1 cellular context compared by ENCODE assay signal in the genomic region with DNA sequence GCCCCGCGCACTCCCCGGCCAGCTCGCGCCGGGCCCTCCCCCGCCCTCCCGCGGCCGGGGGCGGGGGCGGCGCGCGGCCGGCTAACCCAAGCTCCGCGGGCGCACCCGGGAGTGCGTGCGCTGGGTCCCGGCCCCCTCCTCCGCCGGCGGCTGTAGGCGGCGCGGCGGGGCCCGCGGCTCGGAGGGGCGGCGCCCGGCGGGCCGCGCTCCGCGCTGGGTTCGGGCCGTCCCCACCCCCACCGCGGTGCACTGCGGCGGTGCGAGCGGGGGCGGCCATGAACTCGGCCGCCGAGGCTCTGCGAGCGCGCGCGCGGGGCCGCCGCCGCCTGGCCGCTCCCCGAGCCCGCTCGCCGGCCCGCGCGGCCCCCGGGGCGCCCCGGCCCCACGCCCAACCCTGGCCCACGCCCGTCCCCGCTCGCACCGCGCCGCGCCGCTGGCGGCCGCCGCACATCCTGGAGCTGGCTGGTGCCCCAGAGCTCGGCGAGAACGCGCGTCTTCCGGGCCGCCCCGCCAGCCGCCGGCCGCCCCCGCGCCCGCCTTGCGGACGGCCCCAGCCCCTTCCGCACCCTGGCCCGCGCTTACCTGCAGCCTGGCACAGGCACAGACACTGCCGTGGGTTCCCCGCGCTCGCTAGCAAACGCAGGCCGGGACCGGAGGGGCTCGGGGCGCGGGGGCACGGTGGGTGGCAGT.
TF ChIP-seq lines count a peak whose summit lies in the region.

A gene with protein sequence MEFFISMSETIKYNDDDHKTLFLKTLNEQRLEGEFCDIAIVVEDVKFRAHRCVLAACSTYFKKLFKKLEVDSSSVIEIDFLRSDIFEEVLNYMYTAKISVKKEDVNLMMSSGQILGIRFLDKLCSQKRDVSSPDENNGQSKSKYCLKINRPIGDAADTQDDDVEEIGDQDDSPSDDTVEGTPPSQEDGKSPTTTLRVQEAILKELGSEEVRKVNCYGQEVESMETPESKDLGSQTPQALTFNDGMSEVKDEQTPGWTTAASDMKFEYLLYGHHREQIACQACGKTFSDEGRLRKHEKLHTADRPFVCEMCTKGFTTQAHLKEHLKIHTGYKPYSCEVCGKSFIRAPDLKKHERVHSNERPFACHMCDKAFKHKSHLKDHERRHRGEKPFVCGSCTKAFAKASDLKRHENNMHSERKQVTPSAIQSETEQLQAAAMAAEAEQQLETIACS (minus strand): TSS at position 496 of the 690 bp plus-strand sequence. CDS start 2,480 bp downstream, outside the sequence.

TF ChIP-seq in GM23338, 12 proteins besides CTCF, POLR2A, EP300 and RAD21 (continued from another document):
- TF ChIP-seq, protein P1, sequence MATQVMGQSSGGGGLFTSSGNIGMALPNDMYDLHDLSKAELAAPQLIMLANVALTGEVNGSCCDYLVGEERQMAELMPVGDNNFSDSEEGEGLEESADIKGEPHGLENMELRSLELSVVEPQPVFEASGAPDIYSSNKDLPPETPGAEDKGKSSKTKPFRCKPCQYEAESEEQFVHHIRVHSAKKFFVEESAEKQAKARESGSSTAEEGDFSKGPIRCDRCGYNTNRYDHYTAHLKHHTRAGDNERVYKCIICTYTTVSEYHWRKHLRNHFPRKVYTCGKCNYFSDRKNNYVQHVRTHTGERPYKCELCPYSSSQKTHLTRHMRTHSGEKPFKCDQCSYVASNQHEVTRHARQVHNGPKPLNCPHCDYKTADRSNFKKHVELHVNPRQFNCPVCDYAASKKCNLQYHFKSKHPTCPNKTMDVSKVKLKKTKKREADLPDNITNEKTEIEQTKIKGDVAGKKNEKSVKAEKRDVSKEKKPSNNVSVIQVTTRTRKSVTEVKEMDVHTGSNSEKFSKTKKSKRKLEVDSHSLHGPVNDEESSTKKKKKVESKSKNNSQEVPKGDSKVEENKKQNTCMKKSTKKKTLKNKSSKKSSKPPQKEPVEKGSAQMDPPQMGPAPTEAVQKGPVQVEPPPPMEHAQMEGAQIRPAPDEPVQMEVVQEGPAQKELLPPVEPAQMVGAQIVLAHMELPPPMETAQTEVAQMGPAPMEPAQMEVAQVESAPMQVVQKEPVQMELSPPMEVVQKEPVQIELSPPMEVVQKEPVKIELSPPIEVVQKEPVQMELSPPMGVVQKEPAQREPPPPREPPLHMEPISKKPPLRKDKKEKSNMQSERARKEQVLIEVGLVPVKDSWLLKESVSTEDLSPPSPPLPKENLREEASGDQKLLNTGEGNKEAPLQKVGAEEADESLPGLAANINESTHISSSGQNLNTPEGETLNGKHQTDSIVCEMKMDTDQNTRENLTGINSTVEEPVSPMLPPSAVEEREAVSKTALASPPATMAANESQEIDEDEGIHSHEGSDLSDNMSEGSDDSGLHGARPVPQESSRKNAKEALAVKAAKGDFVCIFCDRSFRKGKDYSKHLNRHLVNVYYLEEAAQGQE (IDR thresholded peaks at IDR 0.05; ENCODE audit: unreplicated experiment) = no peak
- TF ChIP-seq NANOG (IDR thresholded peaks at IDR 0.05; ENCODE audit: borderline replicate concordance) (no peak), EZH2phosphoT487 (IDR thresholded peaks at IDR 0.05; ENCODE audit: unreplicated experiment) (no peak), ZNF114 (CRISPR knock-in tag; IDR thresholded peaks at IDR 0.05) (no peak), JUNB (IDR thresholded peaks at IDR 0.05; ENCODE audit: unreplicated experiment) (no peak), ZNF331 (CRISPR knock-in tag; IDR thresholded peaks at IDR 0.05; ENCODE audit: low read depth) (no peak), EZH2 (IDR thresholded peaks at IDR 0.05; ENCODE audit: low read depth, unreplicated experiment) (no peak)
- TF ChIP-seq, protein P2, sequence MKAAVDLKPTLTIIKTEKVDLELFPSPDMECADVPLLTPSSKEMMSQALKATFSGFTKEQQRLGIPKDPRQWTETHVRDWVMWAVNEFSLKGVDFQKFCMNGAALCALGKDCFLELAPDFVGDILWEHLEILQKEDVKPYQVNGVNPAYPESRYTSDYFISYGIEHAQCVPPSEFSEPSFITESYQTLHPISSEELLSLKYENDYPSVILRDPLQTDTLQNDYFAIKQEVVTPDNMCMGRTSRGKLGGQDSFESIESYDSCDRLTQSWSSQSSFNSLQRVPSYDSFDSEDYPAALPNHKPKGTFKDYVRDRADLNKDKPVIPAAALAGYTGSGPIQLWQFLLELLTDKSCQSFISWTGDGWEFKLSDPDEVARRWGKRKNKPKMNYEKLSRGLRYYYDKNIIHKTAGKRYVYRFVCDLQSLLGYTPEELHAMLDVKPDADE (IDR thresholded peaks at IDR 0.05) = no peak
